ENCODE assay signal across 19 cellular contexts in genomic region chr5:138129347-138129746, GRCh38. TPM values are rescaled to one million over a fixed set of nuclear protein-coding genes. Genes with fewer than 3 reads are reported as not detected.
DNase-seq lines count a peak whose midpoint lies in the region; TF ChIP-seq lines count a peak whose summit lies in the region.
"Had no signal": no experiment of that assay in that cellular context is flagged by ENCODE, and none has a peak within 500 bp of the region (broad histone marks: within the 10 kb centered on the region; RNA-seq: fewer than 3 reads in every experiment).

No MANE protein-coding gene starts in this region.

- peak overlapping the region; percentile 26 for H3K27ac ChIP-seq in VCaP
- H3K27ac ChIP-seq: 22Rv1; A549; BLaER1 treated with 17β-estradiol and CSF1 and Interleukin-3, amounts not matched to agents 10 nM and 100 nM; C4-2B had no signal

- H3K4me3 Mint-ChIP-seq in mesothelial cell of epicardium, result no peak overlapping the region
- H3K4me3 Mint-ChIP-seq: B cell; CD4-positive, alpha-beta T cell; CD8-positive, alpha-beta T cell had no signal

- H3K27ac Mint-ChIP-seq in mesothelial cell of epicardium, result no peak overlapping the region
- H3K27ac Mint-ChIP-seq: B cell; CD4-positive, alpha-beta T cell; CD8-positive, alpha-beta T cell had no signal

- H3K27me3 Mint-ChIP-seq in mesothelial cell of epicardium (ENCODE audit: low read depth), result no peaks in the 10 kb centered on the region

- peak; percentile 1 for DNase-seq in NCI-H146 (lab: John Stamatoyannopoulos, UW)
- no peak for DNase-seq in NCI-H146 treated with DMSO at 0.1 percent for 48 hours (lab: John Stamatoyannopoulos, UW; ENCODE audit: unreplicated experiment)
- DNase-seq in NCI-H69 (lab: John Stamatoyannopoulos, UW), result peak; percentile 53
- DNase-seq in mesothelial cell of epicardium (ENCODE audit: low spot score in 2 of 2, unreplicated experiment in 2 of 2), result no peak
- no peak for DNase-seq in putamen (ENCODE audit: low spot score)
- DNase-seq: AML-193; Caco-2; Calu3; CD4-positive, alpha-beta T cell; CD8-positive, alpha-beta T cell; DMS79 treated with DMSO at 0.1 percent for 48 hours; GF-D8 had no signal

- no peaks in the 10 kb centered on the region for H3K36me3 Mint-ChIP-seq in mesothelial cell of epicardium
- H3K36me3 Mint-ChIP-seq: CD8-positive, alpha-beta T cell had no signal

- no peaks in the 10 kb centered on the region for H3K9me3 Mint-ChIP-seq in mesothelial cell of epicardium
- H3K9me3 Mint-ChIP-seq: CD4-positive, alpha-beta T cell; CD8-positive, alpha-beta T cell had no signal

- peaks cover 5% of the 10 kb centered on the region for H3K4me1 Mint-ChIP-seq in mesothelial cell of epicardium

- no peak for TF ChIP-seq CTCF in VCaP (conservative IDR thresholded peaks at IDR 0.05)
- no peak for TF ChIP-seq CTCF in mesothelial cell of epicardium (IDR thresholded peaks at IDR 0.05; ENCODE audit: unreplicated experiment)

RNA-seq across cellular contexts. Expression of gene NME5, which starts 9.9 kb away (rescaled TPM):
- 2.4 to 3.4 TPM (median 2.7 TPM) in 3 replicates for total RNA-seq in mesothelial cell of epicardium
- total RNA-seq: B cell; Caco-2; CD4-positive, alpha-beta T cell; CD8-positive, alpha-beta T cell had no signal

RNA-seq across cellular contexts. Expression of gene WNT8A, which starts 45.5 kb away (rescaled TPM):
- not detected in 3 replicates for total RNA-seq in mesothelial cell of epicardium
- total RNA-seq: A172; B cell; Caco-2; Calu3; CD4-positive, alpha-beta T cell; CD8-positive, alpha-beta T cell had no signal

RNA-seq across cellular contexts. Expression of gene BRD8, which starts 49.1 kb away (rescaled TPM):
- total RNA-seq in mesothelial cell of epicardium, result 88.7 to 89.3 TPM (median 89.0 TPM) in 3 replicates

RNA-seq across cellular contexts. Expression of gene KIF20A, which starts 49.6 kb away (rescaled TPM):
- 24.4 to 27.0 TPM (median 26.8 TPM) in 3 replicates for total RNA-seq in mesothelial cell of epicardium
- total RNA-seq: CD4-positive, alpha-beta T cell had no signal

Comparison
In these comparisons a context has a peak if more than half of its experiments do, and no peak if none do; other contexts are left out.
1. DNase-seq: peak in NCI-H146 (single experiment) and NCI-H69 (single experiment); none in NCI-H146 treated with DMSO at 0.1 percent for 48 hours (single experiment), mesothelial cell of epicardium (0 of 2) and putamen (single experiment).